ENCODE assay signal across 24 cellular contexts in the genomic region with DNA sequence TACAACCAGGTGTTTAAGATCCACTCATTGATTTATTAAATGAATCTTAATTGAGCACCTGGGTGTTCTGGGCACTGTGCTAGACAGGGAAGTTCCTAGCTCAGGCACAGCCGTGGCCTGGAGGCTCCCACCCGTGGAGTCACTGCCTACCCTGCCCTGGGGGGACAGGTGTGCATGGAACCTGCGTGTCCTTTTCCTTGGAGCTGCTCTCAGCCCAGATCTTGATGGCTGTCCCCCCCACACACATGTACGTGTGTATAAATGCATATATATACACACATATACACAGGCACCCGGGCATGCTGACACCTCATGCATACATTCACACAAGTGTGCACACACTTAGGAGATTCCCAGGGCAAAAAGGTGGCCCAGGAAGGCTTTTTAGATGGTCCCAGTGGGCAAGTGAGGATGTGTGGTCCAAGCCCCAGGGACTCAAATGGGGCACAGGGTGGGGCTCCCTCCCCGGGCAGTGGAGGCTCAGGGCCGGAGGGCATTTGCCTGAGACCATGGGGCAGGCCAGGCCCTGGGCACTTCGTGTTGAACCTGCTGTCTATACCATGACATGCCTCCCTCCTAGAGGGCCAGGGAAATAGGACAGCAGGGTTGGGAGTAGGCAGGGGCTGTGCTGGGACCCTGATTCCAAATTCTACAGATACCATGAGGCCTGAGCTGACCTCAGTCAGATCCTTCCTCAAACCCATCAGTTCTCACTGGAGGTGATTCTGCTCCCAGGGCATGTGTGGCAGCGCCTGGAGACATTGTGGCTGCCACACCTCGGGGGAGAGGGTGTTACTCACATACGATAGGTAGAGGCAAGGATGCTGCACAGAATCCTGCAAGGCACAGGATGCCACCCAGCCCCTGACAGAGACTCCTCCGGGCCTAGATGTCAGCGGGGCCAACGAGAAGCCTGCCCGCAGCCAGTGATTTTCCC.
DNase-seq lines count a peak whose midpoint lies in the region; ATAC-seq and TF ChIP-seq lines count a peak whose summit lies in the region.
"Had no signal": no experiment of that assay in that cellular context is flagged by ENCODE, and none has a peak within 500 bp of the region (broad histone marks: within the 10 kb centered on the region; RNA-seq: fewer than 3 reads in every experiment).

No MANE protein-coding gene starts in this region.

- H3K4me1 ChIP-seq in lower lobe of right lung (peaks cover 17% of the 10 kb centered on the region), testis (peaks cover 25% of the 10 kb centered on the region)

- H3K27me3 ChIP-seq in lower lobe of right lung (ENCODE audit: low read depth) (no peaks in the 10 kb centered on the region), testis (no peaks in the 10 kb centered on the region)
- H3K27me3 ChIP-seq: gastrocnemius medialis had no signal

- peaks cover 4% of the 10 kb centered on the region for H3K36me3 Mint-ChIP-seq in activated CD4-positive, alpha-beta T cell treated with anti-CD3 and anti-CD28 coated beads, Interleukin-2, amount 10 ng/mL, durations not matched to agents 7 days and 5 days (ENCODE audit: low read depth)
- peaks cover 14% of the 10 kb centered on the region for H3K36me3 Mint-ChIP-seq in activated CD4-positive, alpha-beta T cell treated with anti-CD3 and anti-CD28 coated beads, Interleukin-2, amount 10 ng/mL, durations not matched to agents 24 days and 14 days (ENCODE audit: low read depth)
- H3K36me3 Mint-ChIP-seq in WTC11: peaks cover 26% of the 10 kb centered on the region

- POLR2A ChIA-PET in activated CD4-positive, alpha-beta T cell treated with anti-CD3 and anti-CD28 coated beads, Interleukin-2, amount 10 ng/mL, durations not matched to agents 7 days and 5 days (lab: Charles Lee): no interaction called here
- POLR2A ChIA-PET in WTC11 (lab: Charles Lee): no interaction called here

- H3K36me3 ChIP-seq in lower lobe of right lung (peaks cover 63% of the 10 kb centered on the region), testis (ENCODE audit: low read depth, missing control alignments) (no peaks in the 10 kb centered on the region)

- no peak for TF ChIP-seq POLR2A in testis (IDR thresholded peaks at IDR 0.05)

- intact Hi-C loops in activated CD4-positive, alpha-beta T cell treated with anti-CD3 and anti-CD28 coated beads, Interleukin-2, amount 10 ng/mL, durations not matched to agents 24 days and 14 days (cut with micrococcal nuclease): no loop called here
- intact Hi-C loops in lower lobe of right lung (cut with DNase I): no loop called here
- intact Hi-C loops in testis (cut with DNase I; ENCODE audit: low total_unique reads): no loop called here

- no peak for DNase-seq in activated CD4-positive, alpha-beta T cell treated with anti-CD3 and anti-CD28 coated beads, Interleukin-2, amount 10 ng/mL, durations not matched to agents 7 days and 5 days
- DNase-seq in activated CD4-positive, alpha-beta T cell treated with anti-CD3 and anti-CD28 coated beads, Interleukin-2, amount 10 ng/mL, durations not matched to agents 24 days and 14 days: no peak
- DNase-seq in WTC11 (ENCODE audit: low spot score) (no peak), lower lobe of right lung (no peak), testis (no peak), NCI-H1436 (lab: John Stamatoyannopoulos, UW) (no peak), mucosa of gallbladder (ENCODE audit: low spot score) (no peak), T-helper 9 cell (no peak)
- DNase-seq: 8988T; activated CD4-positive, alpha-beta memory T cell treated with anti-CD3 and anti-CD28 coated beads for 36 hours; activated gamma-delta T cell treated with Interleukin-2 at 50 U/mL for 16 hours; activated T-cell treated with anti-CD3 and anti-CD28 coated beads for 4 hours; AML-193; CD8-positive, alpha-beta T cell; cerebellar nuclear complex; DMS153; H9; IMR-90; NCI-H1417 treated with DMSO at 0.1 percent for 48 hours; NCI-H2171; RPMI8226; stimulated activated CD8-positive, alpha-beta memory T cell treated with anti-CD3 and anti-CD28 coated beads, Interleukin-4, amount 100 ng/mL, for 48 hours; trophoblast cell had no signal

- ATAC-seq in WTC11 (no peak), lower lobe of right lung (no peak)
- ATAC-seq: CD8-positive, alpha-beta T cell had no signal

- H3K27me3 Mint-ChIP-seq in activated CD4-positive, alpha-beta T cell treated with anti-CD3 and anti-CD28 coated beads, Interleukin-2, amount 10 ng/mL, durations not matched to agents 7 days and 5 days: no peaks in the 10 kb centered on the region
- H3K27me3 Mint-ChIP-seq in activated CD4-positive, alpha-beta T cell treated with anti-CD3 and anti-CD28 coated beads, Interleukin-2, amount 10 ng/mL, durations not matched to agents 24 days and 14 days: no peaks in the 10 kb centered on the region
- H3K27me3 Mint-ChIP-seq in WTC11 (ENCODE audit: low read depth): no peaks in the 10 kb centered on the region
- H3K27me3 Mint-ChIP-seq: activated CD4-positive, alpha-beta memory T cell treated with anti-CD3 and anti-CD28 coated beads for 36 hours had no signal

- H3K27ac ChIP-seq in lower lobe of right lung: peak overlapping the region; percentile 16
- H3K27ac ChIP-seq in testis: peak overlapping the region; percentile 54 to 55

- H3K27ac Mint-ChIP-seq in activated CD4-positive, alpha-beta T cell treated with anti-CD3 and anti-CD28 coated beads, Interleukin-2, amount 10 ng/mL, durations not matched to agents 7 days and 5 days: peak overlapping the region; percentile 46
- H3K27ac Mint-ChIP-seq in activated CD4-positive, alpha-beta T cell treated with anti-CD3 and anti-CD28 coated beads, Interleukin-2, amount 10 ng/mL, durations not matched to agents 24 days and 14 days: no peak overlapping the region
- peak overlapping the region; percentile 68 for H3K27ac Mint-ChIP-seq in WTC11
- H3K27ac Mint-ChIP-seq: activated CD4-positive, alpha-beta memory T cell treated with anti-CD3 and anti-CD28 coated beads for 36 hours; CD8-positive, alpha-beta T cell had no signal

- peaks cover 5% of the 10 kb centered on the region for H3K4me1 Mint-ChIP-seq in activated CD4-positive, alpha-beta T cell treated with anti-CD3 and anti-CD28 coated beads, Interleukin-2, amount 10 ng/mL, durations not matched to agents 7 days and 5 days
- H3K4me1 Mint-ChIP-seq in activated CD4-positive, alpha-beta T cell treated with anti-CD3 and anti-CD28 coated beads, Interleukin-2, amount 10 ng/mL, durations not matched to agents 24 days and 14 days: peaks cover 11% of the 10 kb centered on the region
- peaks cover 23% of the 10 kb centered on the region for H3K4me1 Mint-ChIP-seq in WTC11

- WGBS in testis, 2 donors: 92% methylated on average over 8 to 14 of the region's 15 CpGs

- no peaks in the 10 kb centered on the region for H3K9me3 Mint-ChIP-seq in activated CD4-positive, alpha-beta T cell treated with anti-CD3 and anti-CD28 coated beads, Interleukin-2, amount 10 ng/mL, durations not matched to agents 7 days and 5 days
- no peaks in the 10 kb centered on the region for H3K9me3 Mint-ChIP-seq in activated CD4-positive, alpha-beta T cell treated with anti-CD3 and anti-CD28 coated beads, Interleukin-2, amount 10 ng/mL, durations not matched to agents 24 days and 14 days
- H3K9me3 Mint-ChIP-seq in WTC11: no peaks in the 10 kb centered on the region
- H3K9me3 Mint-ChIP-seq: activated CD4-positive, alpha-beta memory T cell treated with anti-CD3 and anti-CD28 coated beads for 36 hours; CD8-positive, alpha-beta T cell; H9 had no signal

- H3K4me3 Mint-ChIP-seq in activated CD4-positive, alpha-beta T cell treated with anti-CD3 and anti-CD28 coated beads, Interleukin-2, amount 10 ng/mL, durations not matched to agents 7 days and 5 days: no peak overlapping the region
- H3K4me3 Mint-ChIP-seq in activated CD4-positive, alpha-beta T cell treated with anti-CD3 and anti-CD28 coated beads, Interleukin-2, amount 10 ng/mL, durations not matched to agents 24 days and 14 days: no peak overlapping the region
- H3K4me3 Mint-ChIP-seq in WTC11: no peak overlapping the region
- H3K4me3 Mint-ChIP-seq: activated CD4-positive, alpha-beta memory T cell treated with anti-CD3 and anti-CD28 coated beads for 36 hours; CD8-positive, alpha-beta T cell; H9 had no signal

- CTCF ChIA-PET in activated CD4-positive, alpha-beta T cell treated with anti-CD3 and anti-CD28 coated beads, Interleukin-2, amount 10 ng/mL, durations not matched to agents 7 days and 5 days (lab: Charles Lee): no interaction called here
- CTCF ChIA-PET in WTC11 (lab: Charles Lee): interaction anchor here (1.1 to 3.2 kb wide), 2 partner anchors 7 to 15 kb away, joined by 3 to 13 read pairs; no protein-coding TSS in a partner anchor

- H3K4me3 ChIP-seq in lower lobe of right lung (no peak overlapping the region), testis (no peak overlapping the region)
- H3K4me3 ChIP-seq: gastrocnemius medialis had no signal

- TF ChIP-seq CTCF in WTC11 (IDR thresholded peaks at IDR 0.05): no peak
- no peak for TF ChIP-seq CTCF in lower lobe of right lung (IDR thresholded peaks at IDR 0.05)
- no peak for TF ChIP-seq CTCF in testis (IDR thresholded peaks at IDR 0.05)

- H3K9me3 ChIP-seq in lower lobe of right lung (no peaks in the 10 kb centered on the region), testis (no peaks in the 10 kb centered on the region)
- H3K9me3 ChIP-seq: gastrocnemius medialis had no signal

TF ChIP-seq in WTC11, 78 proteins besides CTCF, POLR2A, EP300 and RAD21 (continues in another document):
- no peak for TF ChIP-seq GTF2I (CRISPR knock-in tag; conservative IDR thresholded peaks at IDR 0.05)
- TF ChIP-seq USF2 (CRISPR knock-in tag; IDR thresholded peaks at IDR 0.05): no peak
- no peak for TF ChIP-seq RORB (CRISPR knock-in tag; IDR thresholded peaks at IDR 0.05)
- TF ChIP-seq, protein P1, sequence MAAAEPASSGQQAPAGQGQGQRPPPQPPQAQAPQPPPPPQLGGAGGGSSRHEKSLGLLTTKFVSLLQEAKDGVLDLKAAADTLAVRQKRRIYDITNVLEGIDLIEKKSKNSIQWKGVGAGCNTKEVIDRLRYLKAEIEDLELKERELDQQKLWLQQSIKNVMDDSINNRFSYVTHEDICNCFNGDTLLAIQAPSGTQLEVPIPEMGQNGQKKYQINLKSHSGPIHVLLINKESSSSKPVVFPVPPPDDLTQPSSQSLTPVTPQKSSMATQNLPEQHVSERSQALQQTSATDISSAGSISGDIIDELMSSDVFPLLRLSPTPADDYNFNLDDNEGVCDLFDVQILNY (CRISPR knock-in tag; IDR thresholded peaks at IDR 0.05): no peak
- no peak for TF ChIP-seq ZBTB21 (CRISPR knock-in tag; IDR thresholded peaks at IDR 0.05; ENCODE audit: borderline replicate concordance)
- no peak for TF ChIP-seq TEAD4 (CRISPR knock-in tag; IDR thresholded peaks at IDR 0.05)
- no peak for TF ChIP-seq TCF7 (CRISPR knock-in tag; IDR thresholded peaks at IDR 0.05; ENCODE audit: low read depth)
- TF ChIP-seq NR3C1 (CRISPR knock-in tag; conservative IDR thresholded peaks at IDR 0.05; ENCODE audit: low read depth): no peak
- TF ChIP-seq MYBL2 (CRISPR knock-in tag; IDR thresholded peaks at IDR 0.05): no peak
